13 cellular contexts compared by ENCODE assay signal in genomic region chr6:111810321-111811235, GRCh38.
DNase-seq lines count a peak whose midpoint lies in the region; ATAC-seq and TF ChIP-seq lines count a peak whose summit lies in the region.
"Had no signal": no experiment of that assay in that cellular context is flagged by ENCODE, and none has a peak within 500 bp of the region (broad histone marks: within the 10 kb centered on the region; RNA-seq: fewer than 3 reads in every experiment).

No MANE protein-coding gene starts in this region.

- peaks cover 91% of the 10 kb centered on the region for H3K4me1 Mint-ChIP-seq in CD4-positive, alpha-beta T cell (ENCODE audit: low read depth)
- H3K4me1 Mint-ChIP-seq in activated naive CD8-positive, alpha-beta T cell treated with anti-CD3 and anti-CD28 coated beads for 36 hours: peaks cover 87% of the 10 kb centered on the region

- CTCF ChIA-PET in CD4-positive, alpha-beta T cell (lab: Charles Lee): interaction anchor here (1.0 to 1.3 kb wide), 3 partner anchors 10 to 33 kb away, joined by 3 read pairs; no protein-coding TSS in a partner anchor

- H3K9me3 Mint-ChIP-seq in CD4-positive, alpha-beta T cell: no peaks in the 10 kb centered on the region
- no peaks in the 10 kb centered on the region for H3K9me3 Mint-ChIP-seq in activated naive CD8-positive, alpha-beta T cell treated with anti-CD3 and anti-CD28 coated beads for 36 hours

- H3K36me3 Mint-ChIP-seq in CD4-positive, alpha-beta T cell (ENCODE audit: low read depth): peaks cover 71% of the 10 kb centered on the region
- H3K36me3 Mint-ChIP-seq in activated naive CD8-positive, alpha-beta T cell treated with anti-CD3 and anti-CD28 coated beads for 36 hours: peaks cover 62% of the 10 kb centered on the region

- no peaks in the 10 kb centered on the region for H3K27me3 ChIP-seq in CD4-positive, alpha-beta T cell (ENCODE audit: control insufficient read depth, insufficient read depth, low read length)
- H3K27me3 ChIP-seq: pancreas had no signal

- ATAC-seq in CD4-positive, alpha-beta T cell (ENCODE audit: poor library complexity): peak; percentile 5
- ATAC-seq in GM21515 (IDR thresholded peaks at IDR 0.05; ENCODE audit: unreplicated experiment): no peak
- ATAC-seq: lower lobe of right lung, pancreas had no signal

- POLR2A ChIA-PET in CD4-positive, alpha-beta T cell (lab: Charles Lee): interaction anchor here (0.7 to 1.9 kb wide), 8 partner anchors 10 to 197 kb away, joined by 3 to 7 read pairs (median 4); partner anchors contain the start of gene FYN

- peak overlapping the region; percentile 46 for H3K4me3 Mint-ChIP-seq in CD4-positive, alpha-beta T cell
- H3K4me3 Mint-ChIP-seq in activated naive CD8-positive, alpha-beta T cell treated with anti-CD3 and anti-CD28 coated beads for 36 hours: peak overlapping the region; percentile 58

- TF ChIP-seq CTCF in CD4-positive, alpha-beta T cell (IDR thresholded peaks at IDR 0.05): no peak

- intact Hi-C loops in CD4-positive, alpha-beta T cell (cut with DNase I, micrococcal nuclease): loop anchor here (2.0 kb wide), 2 partner anchors 14 to 52 kb away; no protein-coding TSS in a partner anchor

- DNase-seq in CD4-positive, alpha-beta T cell: no peak
- DNase-seq in NCI-H1105 (lab: John Stamatoyannopoulos, UW) (peak; percentile 9), midbrain (lab: John Stamatoyannopoulos, UW) (peak; percentile 48), T1000 (lab: John Stamatoyannopoulos, UW) (no peak), epidermal melanocyte (ENCODE audit: insufficient read length, low spot score) (no peak), GM19240 (ENCODE audit: insufficient read length, low spot score) (no peak)
- peak; percentile 60 for DNase-seq in activated naive CD8-positive, alpha-beta T cell treated with anti-CD3 and anti-CD28 coated beads for 36 hours
- DNase-seq: GDM1, lower lobe of right lung, NCI-H1694 treated with DMSO at 0.1 percent for 48 hours, pancreas, SK-N-SH had no signal

- no peaks in the 10 kb centered on the region for H3K27me3 Mint-ChIP-seq in CD4-positive, alpha-beta T cell
- no peaks in the 10 kb centered on the region for H3K27me3 Mint-ChIP-seq in activated naive CD8-positive, alpha-beta T cell treated with anti-CD3 and anti-CD28 coated beads for 36 hours

- H3K9me3 ChIP-seq in CD4-positive, alpha-beta T cell (ENCODE audit: control insufficient read depth, low read length): no peaks in the 10 kb centered on the region
- H3K9me3 ChIP-seq: lower lobe of right lung, pancreas, SK-N-SH had no signal

- H3K27ac Mint-ChIP-seq in CD4-positive, alpha-beta T cell: peak overlapping the region; percentile 91
- H3K27ac Mint-ChIP-seq in activated naive CD8-positive, alpha-beta T cell treated with anti-CD3 and anti-CD28 coated beads for 36 hours: peak overlapping the region; percentile 92

- H3K27ac ChIP-seq in CD4-positive, alpha-beta T cell (ENCODE audit: low read depth, low read length): peak overlapping the region; percentile 42
- H3K27ac ChIP-seq: lower lobe of right lung, pancreas had no signal

Comparison
In these comparisons a context has a peak if more than half of its experiments do, and no peak if none do; other contexts are left out.
1. DNase-seq: peak in NCI-H1105 (single experiment), activated naive CD8-positive, alpha-beta T cell treated with anti-CD3 and anti-CD28 coated beads for 36 hours (single experiment) and midbrain (single experiment); none in CD4-positive, alpha-beta T cell (0 of 10), T1000 (single experiment), epidermal melanocyte (single experiment) and GM19240 (single experiment).